8 cellular contexts compared by ENCODE assay signal in the genomic region with DNA sequence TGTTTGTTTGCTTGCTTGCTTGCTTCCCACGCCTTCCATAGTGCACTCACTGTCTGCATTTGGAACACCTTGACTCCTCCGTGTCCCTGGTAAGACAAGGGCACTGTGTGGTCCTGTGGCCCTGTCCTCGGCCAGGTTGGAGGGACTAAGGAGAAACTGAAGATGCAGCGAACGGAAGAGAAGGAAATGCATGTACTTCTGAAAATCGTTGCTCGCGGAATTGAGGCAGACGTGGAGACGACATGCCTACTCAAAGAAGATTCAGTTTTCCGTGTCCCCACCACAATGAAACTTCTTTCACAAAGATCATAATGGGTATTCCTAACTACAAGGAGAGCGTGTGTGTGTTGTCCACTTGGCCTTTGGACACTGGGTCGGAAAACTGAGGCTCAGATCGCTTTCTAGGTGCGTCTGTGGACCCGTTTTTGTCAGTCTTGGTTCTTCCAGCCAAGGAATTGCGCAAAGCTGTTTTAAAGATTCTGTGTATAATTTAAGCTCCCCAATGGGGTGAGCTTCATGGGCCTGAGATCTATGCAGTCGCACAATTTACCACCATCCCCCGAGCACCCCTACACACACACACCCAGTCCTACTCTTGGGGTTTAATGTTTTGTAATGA.
DNase-seq lines count a peak whose midpoint lies in the region; ATAC-seq and TF ChIP-seq lines count a peak whose summit lies in the region.

No MANE protein-coding gene starts in this region.

- no peaks in the 10 kb centered on the region for H3K9me3 ChIP-seq in Caco-2
- no peaks in the 10 kb centered on the region for H3K9me3 ChIP-seq in NT2/D1 (ENCODE audit: insufficient read depth, low read length)
- no peaks in the 10 kb centered on the region for H3K9me3 ChIP-seq in iPS DF 6.9 (ENCODE audit: control insufficient read depth, insufficient read depth, low read length)

- intact Hi-C loops in Caco-2 (cut with micrococcal nuclease; ENCODE audit: unreplicated experiment): no loop called here

- no peak for TF ChIP-seq CTCF in Caco-2 (IDR thresholded peaks at IDR 0.05; ENCODE audit: insufficient read depth in 1 of 2, low read depth in 1 of 2, low read length in 1 of 2, severe bottlenecking in 1 of 2, unreplicated experiment in 1 of 2)

- ATAC-seq in GM21528 (IDR thresholded peaks at IDR 0.05; ENCODE audit: low FRiP score, unreplicated experiment): peak; percentile 28
- no peak for ATAC-seq in GM18870 (IDR thresholded peaks at IDR 0.05; ENCODE audit: unreplicated experiment)

- no peaks in the 10 kb centered on the region for H3K4me1 ChIP-seq in Caco-2
- no peaks in the 10 kb centered on the region for H3K4me1 ChIP-seq in NT2/D1 (ENCODE audit: insufficient read depth, insufficient read length)
- no peaks in the 10 kb centered on the region for H3K4me1 ChIP-seq in iPS DF 6.9 (ENCODE audit: control insufficient read depth, insufficient read depth, low read length)

- H3K4me1 Mint-ChIP-seq in Caco-2 (ENCODE audit: low read depth, unreplicated experiment): no peaks in the 10 kb centered on the region

- no peak overlapping the region for H3K27ac Mint-ChIP-seq in Caco-2 (ENCODE audit: unreplicated experiment)

- no CpG with 5 or more reads among the region's 19 CpGs for whole genome bisulfite sequencing in iPS DF 6.9 (ENCODE audit: insufficient coverage, insufficient read length)

- POLR2A ChIA-PET in Caco-2 (lab: Charles Lee): no interaction called here

- H3K27ac ChIP-seq in iPS DF 6.9 (ENCODE audit: low read length): no peak overlapping the region

- peak overlapping the region; percentile 23 for H3K9ac ChIP-seq in NT2/D1 (ENCODE audit: insufficient read length, low read depth)

- no peaks in the 10 kb centered on the region for H3K36me3 Mint-ChIP-seq in Caco-2 (ENCODE audit: insufficient read depth, unreplicated experiment)

- no peak for DNase-seq in Caco-2
- no peak for DNase-seq in NT2/D1 (ENCODE audit: low read depth, low spot score)
- DNase-seq in iPS DF 6.9 (ENCODE audit: low read depth, low spot score): no peak
- DNase-seq in NCI-H345 treated with DMSO at 0.1 percent for 48 hours (lab: John Stamatoyannopoulos, UW; ENCODE audit: unreplicated experiment): no peak
- no peak for DNase-seq in activated CD4-positive, alpha-beta T cell treated with anti-CD3 and anti-CD28 coated beads for 1 hour
- no peak for DNase-seq in GM19238 (ENCODE audit: insufficient read length, low spot score)

- H3K36me3 ChIP-seq in Caco-2 (ENCODE audit: control insufficient read depth, insufficient read depth, low read length): no peaks in the 10 kb centered on the region
- no peaks in the 10 kb centered on the region for H3K36me3 ChIP-seq in NT2/D1 (ENCODE audit: insufficient read depth, insufficient read length, low read length)
- H3K36me3 ChIP-seq in iPS DF 6.9 (ENCODE audit: control insufficient read depth, insufficient read depth, low read length): no peaks in the 10 kb centered on the region

- BruUV-seq in Caco-2 (replicated peaks; lab: Mats Ljungman, UMichigan): no TSS peak

- CTCF ChIA-PET in Caco-2 (lab: Charles Lee): no interaction called here

- no peaks in the 10 kb centered on the region for H3K27me3 ChIP-seq in Caco-2 (replicated peaks; ENCODE audit: control insufficient read depth, insufficient read depth, low read length)
- peaks cover 12% of the 10 kb centered on the region for H3K27me3 ChIP-seq in NT2/D1 (ENCODE audit: insufficient read depth, insufficient read length)
- H3K27me3 ChIP-seq in iPS DF 6.9 (ENCODE audit: control insufficient read depth, insufficient read depth, low read length): no peaks in the 10 kb centered on the region

- no peak overlapping the region for H3K4me3 Mint-ChIP-seq in Caco-2 (ENCODE audit: unreplicated experiment)

- H3K4me3 ChIP-seq in Caco-2 (ENCODE audit: low read depth, low read length): peak overlapping the region; percentile 53
- H3K4me3 ChIP-seq in NT2/D1 (ENCODE audit: insufficient read length, low read depth): peak overlapping the region; percentile 64
- H3K4me3 ChIP-seq in iPS DF 6.9 (ENCODE audit: low read length): peak overlapping the region; percentile 76

- no peaks in the 10 kb centered on the region for H3K9me3 Mint-ChIP-seq in Caco-2 (ENCODE audit: unreplicated experiment)

- H3K27me3 Mint-ChIP-seq in Caco-2 (ENCODE audit: insufficient read depth, unreplicated experiment): no peaks in the 10 kb centered on the region
